10 cellular contexts compared by ENCODE assay signal in genomic region chr12:21301-22189, GRCh38. TPM values are rescaled to one million over a fixed set of nuclear protein-coding genes. Genes with fewer than 3 reads are reported as not detected.
DNase-seq lines count a peak whose midpoint lies in the region; ATAC-seq and TF ChIP-seq lines count a peak whose summit lies in the region.
"Had no signal": no experiment of that assay in that cellular context is flagged by ENCODE, and none has a peak within 500 bp of the region (broad histone marks: within the 10 kb centered on the region; RNA-seq: fewer than 3 reads in every experiment).

No MANE protein-coding gene starts in this region.

- peaks cover 4 to 19% of the 10 kb centered on the region in 2 experiments for H3K36me3 ChIP-seq in SK-N-SH (replicated peaks in 1 of 2; ENCODE audit: control insufficient read depth in 1 of 2, insufficient read depth in 2 of 2, low read length in 1 of 2)
- H3K36me3 ChIP-seq in body of pancreas (replicated peaks in 1 of 2; ENCODE audit: insufficient read depth in 1 of 2, low read depth in 2 of 2), result peaks cover 0 to 5% of the 10 kb centered on the region in 2 donors
- H3K36me3 ChIP-seq in spleen, result peaks cover 0 to 50% (median 22%) of the 10 kb centered on the region in 6 donors
- H3K36me3 ChIP-seq in gastroesophageal sphincter, result peaks cover 0 to 33% of the 10 kb centered on the region in 2 donors

- H3K27me3 ChIP-seq in SK-N-SH (ENCODE audit: insufficient read depth), result no peaks in the 10 kb centered on the region
- no peaks in the 10 kb centered on the region for H3K27me3 ChIP-seq in body of pancreas
- no peaks in the 10 kb centered on the region for H3K27me3 ChIP-seq in spleen (replicated peaks in 1 of 7)
- H3K27me3 ChIP-seq in gastroesophageal sphincter, result no peaks in the 10 kb centered on the region

- ATAC-seq in SK-N-SH treated with all-trans-retinoic acid at 6 μM for 48 hours (peak; percentile 37), HG02759 (IDR thresholded peaks at IDR 0.05; ENCODE audit: unreplicated experiment) (peak; percentile 81), body of pancreas (peak; percentile 9), gastroesophageal sphincter (no peak)

- no peak for TF ChIP-seq RAD21 in SK-N-SH (IDR thresholded peaks at IDR 0.05; ENCODE audit: low read length)

- no peak overlapping the region for H3K9ac ChIP-seq in SK-N-SH

- POLR2A ChIA-PET in SK-N-SH (lab: Yijun Ruan, JAX), result no interaction called here

- H3K4me1 ChIP-seq in SK-N-SH (ENCODE audit: control insufficient read depth in 1 of 2, insufficient read depth in 2 of 2, low read depth in 1 of 2, low read length in 1 of 2) (peaks cover 0 to 3% of the 10 kb centered on the region in 2 experiments; a peak in 1 of 4 replicates), body of pancreas (no peaks in the 10 kb centered on the region), spleen (peaks cover 0 to 22% (median 14%) of the 10 kb centered on the region in 6 donors), gastroesophageal sphincter (no peaks in the 10 kb centered on the region)

- WGBS in SK-N-SH (ENCODE audit: low lambda C conversion rate), result 85% methylated on average over 18 of the region's 18 CpGs
- WGBS in body of pancreas, 2 donors, result 65 to 74% methylated on average over 17 to 18 of the region's 18 CpGs
- WGBS in spleen, 5 donors, result 68 to 86% (median 76%) methylated on average over 18 of the region's 18 CpGs
- 75 to 85% methylated on average over 8 to 14 of the region's 18 CpGs for WGBS in gastroesophageal sphincter (ENCODE audit: low coverage in 1 of 2), 2 donors

- TF ChIP-seq EP300 in SK-N-SH (IDR thresholded peaks at IDR 0.05; ENCODE audit: borderline replicate concordance in 1 of 2, low read depth in 1 of 2, low read length in 1 of 2), result no peak
- TF ChIP-seq EP300 in gastroesophageal sphincter (IDR thresholded peaks at IDR 0.05), result no peak

- no peaks in the 10 kb centered on the region for H3K79me2 ChIP-seq in SK-N-SH (ENCODE audit: insufficient read depth)

- DNase-seq in SK-N-SH, result no peak
- no peak for DNase-seq in body of pancreas
- peak; percentile 68 for DNase-seq in spleen
- DNase-seq in erythroblast (lab: John Stamatoyannopoulos, UW), result no peak
- DNase-seq in NCI-H69 (lab: John Stamatoyannopoulos, UW), result no peak

- CTCF ChIA-PET in SK-N-SH (lab: Yijun Ruan, JAX), result no interaction called here

- peaks cover 8% of the 10 kb centered on the region; the same call in 1 of the 2 replicates for H4K20me1 ChIP-seq in SK-N-SH (ENCODE audit: insufficient read depth)

- H3K9me3 ChIP-seq in SK-N-SH, result no peaks in the 10 kb centered on the region
- no peaks in the 10 kb centered on the region for H3K9me3 ChIP-seq in body of pancreas
- no peaks in the 10 kb centered on the region for H3K9me3 ChIP-seq in spleen
- H3K9me3 ChIP-seq in gastroesophageal sphincter, result no peaks in the 10 kb centered on the region

- intact Hi-C loops in body of pancreas (cut with DNase I), result no loop called here
- intact Hi-C loops in spleen (cut with DNase I; ENCODE audit: low total_unique reads), result no loop called here

- H2AFZ ChIP-seq in SK-N-SH (ENCODE audit: low read depth), result no peak overlapping the region

- H3F3A ChIP-seq in SK-N-SH (replicated peaks; ENCODE audit: insufficient read depth), result no peaks in the 10 kb centered on the region

- H3K27ac ChIP-seq in SK-N-SH (ENCODE audit: low read depth in 2 of 2, low read length in 1 of 2) (peak overlapping the region in 1 of 2 experiments; percentile 6; a peak in 1 of 4 replicates), body of pancreas (no peak overlapping the region), spleen (peak overlapping the region in 3 of 8 donors; percentile 6 to 24 (median 7)), gastroesophageal sphincter (no peak overlapping the region)
- H3K27ac ChIP-seq: 22Rv1 had no signal

- no peak overlapping the region for H3K4me2 ChIP-seq in SK-N-SH

- TF ChIP-seq CTCF in SK-N-SH (IDR thresholded peaks at IDR 0.05) (no peak), body of pancreas (IDR thresholded peaks at IDR 0.05) (no peak), spleen (IDR thresholded peaks at IDR 0.05 in 8 of 11, conservative IDR thresholded peaks at IDR 0.05 in 3 of 11) (no peak), gastroesophageal sphincter (IDR thresholded peaks at IDR 0.05) (no peak)

- no peaks in the 10 kb centered on the region for H3K9me2 ChIP-seq in SK-N-SH

- TF ChIP-seq POLR2A in body of pancreas (IDR thresholded peaks at IDR 0.05) (no peak), spleen (IDR thresholded peaks at IDR 0.05) (no peak), gastroesophageal sphincter (IDR thresholded peaks at IDR 0.05) (no peak), erythroblast (IDR thresholded peaks at IDR 0.05; ENCODE audit: low read length) (no peak)

- H3K4me3 ChIP-seq in SK-N-SH (ENCODE audit: low read depth in 2 of 2, low read length in 1 of 2), result no peak overlapping the region
- H3K4me3 ChIP-seq in body of pancreas, result no peak overlapping the region
- peak overlapping the region in 1 of 8 donors; percentile 16 for H3K4me3 ChIP-seq in spleen
- no peak overlapping the region for H3K4me3 ChIP-seq in gastroesophageal sphincter

TF ChIP-seq in SK-N-SH treated with all-trans-retinoic acid at 6 μM for 48 hours, 23 proteins besides CTCF, POLR2A, EP300 and RAD21 (continues in another document):
- TF ChIP-seq ZC3H10 (CRISPR knock-in tag; IDR thresholded peaks at IDR 0.05) (no peak), TOX (CRISPR knock-in tag; IDR thresholded peaks at IDR 0.05; ENCODE audit: borderline replicate concordance) (no peak), ZFP30 (CRISPR knock-in tag; IDR thresholded peaks at IDR 0.05) (no peak)
- TF ChIP-seq, protein P1, sequence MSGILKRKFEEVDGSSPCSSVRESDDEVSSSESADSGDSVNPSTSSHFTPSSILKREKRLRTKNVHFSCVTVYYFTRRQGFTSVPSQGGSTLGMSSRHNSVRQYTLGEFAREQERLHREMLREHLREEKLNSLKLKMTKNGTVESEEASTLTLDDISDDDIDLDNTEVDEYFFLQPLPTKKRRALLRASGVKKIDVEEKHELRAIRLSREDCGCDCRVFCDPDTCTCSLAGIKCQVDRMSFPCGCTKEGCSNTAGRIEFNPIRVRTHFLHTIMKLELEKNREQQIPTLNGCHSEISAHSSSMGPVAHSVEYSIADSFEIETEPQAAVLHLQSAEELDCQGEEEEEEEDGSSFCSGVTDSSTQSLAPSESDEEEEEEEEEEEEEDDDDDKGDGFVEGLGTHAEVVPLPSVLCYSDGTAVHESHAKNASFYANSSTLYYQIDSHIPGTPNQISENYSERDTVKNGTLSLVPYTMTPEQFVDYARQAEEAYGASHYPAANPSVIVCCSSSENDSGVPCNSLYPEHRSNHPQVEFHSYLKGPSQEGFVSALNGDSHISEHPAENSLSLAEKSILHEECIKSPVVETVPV (CRISPR knock-in tag; IDR thresholded peaks at IDR 0.05), result no peak
- TF ChIP-seq, protein P2, sequence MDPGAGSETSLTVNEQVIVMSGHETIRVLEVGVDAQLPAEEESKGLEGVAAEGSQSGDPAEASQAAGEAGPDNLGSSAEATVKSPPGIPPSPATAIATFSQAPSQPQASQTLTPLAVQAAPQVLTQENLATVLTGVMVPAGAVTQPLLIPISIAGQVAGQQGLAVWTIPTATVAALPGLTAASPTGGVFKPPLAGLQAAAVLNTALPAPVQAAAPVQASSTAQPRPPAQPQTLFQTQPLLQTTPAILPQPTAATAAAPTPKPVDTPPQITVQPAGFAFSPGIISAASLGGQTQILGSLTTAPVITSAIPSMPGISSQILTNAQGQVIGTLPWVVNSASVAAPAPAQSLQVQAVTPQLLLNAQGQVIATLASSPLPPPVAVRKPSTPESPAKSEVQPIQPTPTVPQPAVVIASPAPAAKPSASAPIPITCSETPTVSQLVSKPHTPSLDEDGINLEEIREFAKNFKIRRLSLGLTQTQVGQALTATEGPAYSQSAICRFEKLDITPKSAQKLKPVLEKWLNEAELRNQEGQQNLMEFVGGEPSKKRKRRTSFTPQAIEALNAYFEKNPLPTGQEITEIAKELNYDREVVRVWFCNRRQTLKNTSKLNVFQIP (CRISPR knock-in tag; IDR thresholded peaks at IDR 0.05; ENCODE audit: borderline replicate concordance, low read depth), result no peak

TF ChIP-seq in SK-N-SH, 30 proteins besides CTCF, POLR2A, EP300 and RAD21 (continues in another document):
- TF ChIP-seq, protein P3, sequence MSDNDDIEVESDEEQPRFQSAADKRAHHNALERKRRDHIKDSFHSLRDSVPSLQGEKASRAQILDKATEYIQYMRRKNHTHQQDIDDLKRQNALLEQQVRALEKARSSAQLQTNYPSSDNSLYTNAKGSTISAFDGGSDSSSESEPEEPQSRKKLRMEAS (IDR thresholded peaks at IDR 0.05; ENCODE audit: low read depth), result no peak
- TF ChIP-seq TCF12 (IDR thresholded peaks at IDR 0.05) (no peak), CHD2 (IDR thresholded peaks at IDR 0.05; ENCODE audit: low read length, partially characterized antibody) (no peak), ZBTB33 (IDR thresholded peaks at IDR 0.05; ENCODE audit: borderline replicate concordance, low read depth) (no peak), POLR2AphosphoS5 (IDR thresholded peaks at IDR 0.05; ENCODE audit: low read depth, low read length) (no peak)

RNA-seq across cellular contexts. Expression of gene IQSEC3, which starts 45.0 kb away (rescaled TPM):
- 0.02 and 0.08 TPM in 2 replicates for polyA plus RNA-seq in SK-N-SH (2012; rRNA removed)
- polyA plus RNA-seq in SK-N-SH (2012; cell fraction: cytosol; rRNA removed), result 0.04 and 0.07 TPM in 2 replicates
- 0.19 and 0.47 TPM in 2 replicates for polyA plus RNA-seq in SK-N-SH (2012; cell fraction: nucleus; rRNA removed)
- total RNA-seq in body of pancreas, result 1 to 10 TPM in 1 of 2 donors, under 1 TPM in 1; 0.78 to 1.6 TPM
- total RNA-seq in spleen, result 1 to 10 TPM in 4 of 7 donors, under 1 TPM in 2, not detected in 1; 0.20 to 1.6 (median 1.3) TPM
- polyA plus RNA-seq in spleen, result under 1 TPM; 0.29 to 0.52 (median 0.45) TPM
- 1 to 10 TPM in 1 of 4 donors, under 1 TPM in 3; 0.07 to 2.4 (median 0.57) TPM for total RNA-seq in gastroesophageal sphincter
- total RNA-seq: myocyte had no signal
